Comparison of ENCODE assay signal across 8 cellular contexts in the genomic region with DNA sequence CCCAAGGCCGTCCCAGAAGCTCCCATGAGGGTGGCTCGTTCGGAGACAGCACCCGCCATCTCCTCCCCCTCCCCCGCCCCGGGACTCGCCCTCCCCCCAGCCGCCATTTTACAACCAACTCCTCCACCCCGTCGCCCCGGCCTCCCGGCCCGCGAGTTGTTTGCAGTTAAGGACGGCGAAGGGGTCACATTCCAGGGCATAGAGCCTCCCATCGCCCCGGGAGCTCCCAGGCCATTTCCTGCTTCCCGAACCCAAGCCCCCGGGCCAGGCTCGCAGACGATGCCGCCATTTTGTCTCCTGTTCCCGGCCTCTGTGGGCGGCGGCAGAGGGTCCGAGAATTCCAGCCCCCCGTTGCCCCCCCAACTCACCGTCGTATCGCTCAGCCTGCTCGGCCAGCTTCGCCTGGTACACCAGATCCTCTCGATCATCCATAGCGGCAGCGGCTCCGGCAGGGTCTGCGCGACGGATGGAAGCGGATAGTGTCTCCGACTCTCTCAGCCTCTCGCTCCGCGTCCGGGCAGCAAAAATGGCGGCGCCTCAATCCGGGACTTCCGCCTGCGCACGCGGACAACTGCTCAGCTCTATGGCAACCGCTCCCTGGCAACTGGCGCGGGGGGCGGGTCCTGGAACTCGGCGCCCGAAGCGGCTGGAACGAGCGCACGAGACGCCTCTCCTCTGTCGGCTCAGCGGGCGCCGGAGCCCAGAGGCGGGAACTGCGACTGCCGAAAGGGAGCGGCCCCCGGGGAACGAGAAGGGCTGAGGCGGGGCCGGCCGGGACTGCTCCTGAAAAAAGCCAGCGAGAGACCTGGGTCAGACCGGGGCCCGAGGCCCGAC. TPM values are rescaled to one million over a fixed set of nuclear protein-coding genes. Genes with fewer than 3 reads are reported as not detected.
A peak's percentile ranks its signal among the peaks of the same experiment; 100 is the strongest.
DNase-seq lines count a peak whose midpoint lies in the region; ATAC-seq, FAIRE-seq and TF ChIP-seq lines count a peak whose summit lies in the region.

A gene (minus strand): TSS at position 544 of the 834 bp plus-strand sequence. CDS start 112 bp downstream, at position 432.

- H3K4me3 ChIP-seq in OCI-LY3 (ENCODE audit: low read length) (peak within 1 kb of the TSS; percentile 100), endothelial cell of umbilical vein (replicated peaks in 1 of 3; ENCODE audit: insufficient read depth in 1 of 3, low read depth in 1 of 3, low read length in 3 of 3) (peak within 1 kb of the TSS; percentile 53 to 99 (median 77))

- H3K4me2 ChIP-seq in OCI-LY3 (ENCODE audit: low read length) (peak within 1 kb of the TSS; percentile 98), endothelial cell of umbilical vein (ENCODE audit: insufficient read depth, low read length) (peak within 1 kb of the TSS; percentile 100)

- no peak for TF ChIP-seq CTCF in Calu3 (IDR thresholded peaks at IDR 0.05; ENCODE audit: unreplicated experiment)
- TF ChIP-seq CTCF in OCI-LY3 (IDR thresholded peaks at IDR 0.05; ENCODE audit: low read depth, low read length): no peak
- no peak for TF ChIP-seq CTCF in endothelial cell of umbilical vein (IDR thresholded peaks at IDR 0.05; ENCODE audit: extremely low read depth in 1 of 2, insufficient read depth in 1 of 2, low read depth in 1 of 2, low read length in 2 of 2)

- H4K20me1 ChIP-seq in OCI-LY3 (ENCODE audit: insufficient read depth, low read length) (peaks cover 42% of the 10 kb centered on the region), endothelial cell of umbilical vein (replicated peaks; ENCODE audit: control insufficient read depth, extremely low read depth, insufficient read depth, low read length) (peaks cover 13% of the 10 kb centered on the region)

- BruUV-seq in Calu3 (replicated peaks; lab: Mats Ljungman, UMichigan): no TSS peak
- BruUV-seq in endothelial cell of umbilical vein (replicated peaks; lab: Mats Ljungman, UMichigan): no TSS peak

- peak within 1 kb of the TSS; percentile 98 for H3K4me3 Mint-ChIP-seq in Calu3 (ENCODE audit: low read depth, unreplicated experiment)

- peaks cover 28% of the 10 kb centered on the region for H3K36me3 ChIP-seq in OCI-LY3 (replicated peaks; ENCODE audit: low read depth, low read length)
- H3K36me3 ChIP-seq in endothelial cell of umbilical vein (ENCODE audit: control insufficient read depth in 2 of 2, extremely low read depth in 1 of 2, insufficient read depth in 2 of 2, low read length in 2 of 2): no peaks in the 10 kb centered on the region

- H3K4me1 ChIP-seq in OCI-LY3 (ENCODE audit: low read length): peaks cover 11% of the 10 kb centered on the region
- H3K4me1 ChIP-seq in endothelial cell of umbilical vein (ENCODE audit: control insufficient read depth, extremely low read depth, insufficient read depth, low read length): peaks cover 17% of the 10 kb centered on the region

- intact Hi-C loops in Calu3 (cut with micrococcal nuclease; ENCODE audit: unreplicated experiment) (no loop called here), endothelial cell of umbilical vein (cut with micrococcal nuclease) (loop anchor here (1.0 to 2.0 kb wide), 5 partner anchors 13 to 115 kb away; a partner anchor contains a TSS)

- FAIRE-seq in endothelial cell of umbilical vein (lab: Jason Lieb, UNC): peak; percentile 87

- no peaks in the 10 kb centered on the region for H3K27me3 Mint-ChIP-seq in Calu3 (ENCODE audit: unreplicated experiment)

- no peaks in the 10 kb centered on the region for H3K9me3 ChIP-seq in OCI-LY3 (ENCODE audit: insufficient read depth, low read length)
- H3K9me3 ChIP-seq in endothelial cell of umbilical vein (replicated peaks; ENCODE audit: control insufficient read depth, insufficient read depth, low read length): no peaks in the 10 kb centered on the region

- no peaks in the 10 kb centered on the region for H3K27me3 ChIP-seq in OCI-LY3 (ENCODE audit: low read depth, low read length)
- peaks cover 0 to under 1% of the 10 kb centered on the region in 2 experiments for H3K27me3 ChIP-seq in endothelial cell of umbilical vein (ENCODE audit: control insufficient read depth in 2 of 2, insufficient read depth in 2 of 2, low read length in 2 of 2)

- ATAC-seq in GM21515 (IDR thresholded peaks at IDR 0.05; ENCODE audit: unreplicated experiment): peak; percentile 85

- POLR2A ChIA-PET in endothelial cell of umbilical vein (lab: Charles Lee): interaction anchor here (0.5 to 1.1 kb wide), 2 partner anchors 34 to 51 kb away, joined by 3 to 5 read pairs; no protein-coding TSS in a partner anchor

- H3K4me1 Mint-ChIP-seq in Calu3 (ENCODE audit: low read depth, unreplicated experiment): peaks cover 12% of the 10 kb centered on the region

- H3K36me3 Mint-ChIP-seq in Calu3 (ENCODE audit: insufficient read depth, unreplicated experiment): peaks cover 41% of the 10 kb centered on the region

- H3K79me2 ChIP-seq in OCI-LY3 (ENCODE audit: low read length): peaks cover 51% of the 10 kb centered on the region
- peaks cover 51% of the 10 kb centered on the region for H3K79me2 ChIP-seq in endothelial cell of umbilical vein (ENCODE audit: control insufficient read depth, insufficient read depth, low read length)

- H3K9me1 ChIP-seq in endothelial cell of umbilical vein (replicated peaks; ENCODE audit: control insufficient read depth, extremely low read depth, insufficient read depth, low read length): no peaks in the 10 kb centered on the region

- peak within 1 kb of the TSS; percentile 84 for H3K27ac ChIP-seq in OCI-LY3 (ENCODE audit: low read length)
- H3K27ac ChIP-seq in endothelial cell of umbilical vein (ENCODE audit: insufficient read depth, low read depth, low read length): peak within 1 kb of the TSS; percentile 86

- peak within 1 kb of the TSS; percentile 100 for H3K27ac Mint-ChIP-seq in Calu3 (ENCODE audit: unreplicated experiment)

- peak within 1 kb of the TSS; percentile 19; the same call in 1 of the 2 replicates for H2AFZ ChIP-seq in OCI-LY3 (ENCODE audit: low read depth, low read length)
- peak within 1 kb of the TSS; percentile 90 for H2AFZ ChIP-seq in endothelial cell of umbilical vein (ENCODE audit: low read depth, low read length)

- CTCF ChIA-PET in Calu3 (lab: Charles Lee) (interaction anchor here (0.6 to 0.7 kb wide), 3 partner anchors 34 to 139 kb away, joined by 4 to 5 read pairs (median 4); no protein-coding TSS in a partner anchor), endothelial cell of umbilical vein (lab: Charles Lee) (interaction anchor here (0.6 to 2.4 kb wide), 4 partner anchors 18 to 116 kb away, joined by 4 to 13 read pairs (median 8); a partner anchor contains a TSS)

- TF ChIP-seq POLR2A in endothelial cell of umbilical vein (IDR thresholded peaks at IDR 0.05; ENCODE audit: low read depth, low read length): peak; percentile 91

- no peaks in the 10 kb centered on the region for H3K9me3 Mint-ChIP-seq in Calu3 (ENCODE audit: low read depth, unreplicated experiment)

- dilution Hi-C loops in endothelial cell of umbilical vein (cut with MboI; ENCODE audit: extremely low pct_ligation_motif_present, low sequenced_read_pairs): no loop called here

- H3K9ac ChIP-seq in OCI-LY3 (ENCODE audit: low read length): peak within 1 kb of the TSS; percentile 76
- peak within 1 kb of the TSS; percentile 93 for H3K9ac ChIP-seq in endothelial cell of umbilical vein (replicated peaks; ENCODE audit: extremely low read depth, insufficient read depth, low read length)

- DNase-seq in Calu3 (peak; percentile 94), HuH-7 (ENCODE audit: low spot score) (peak; percentile 76), activated T-cell treated with anti-CD3 and anti-CD28 coated beads for 1 hour (ENCODE audit: low read depth) (peak; percentile 93), endothelial cell of umbilical vein (ENCODE audit: low read depth, low spot score) (peak; percentile 96), middle frontal gyrus (ENCODE audit: extremely low spot score, low spot score) (peak; percentile 89)
- peak; percentile 97 to 98 for DNase-seq in stimulated activated CD8-positive, alpha-beta memory T cell treated with anti-CD3 and anti-CD28 coated beads, Interleukin-2, amount 100 ng/mL, for 48 hours (ENCODE audit: low read depth in 2 of 2)

TF ChIP-seq in endothelial cell of umbilical vein, 7 proteins besides CTCF, POLR2A, EP300 and RAD21:
- TF ChIP-seq POLR2AphosphoS5 (IDR thresholded peaks at IDR 0.05; ENCODE audit: insufficient read depth, low read depth, low read length) (peak; percentile 94), GATA2 (IDR thresholded peaks at IDR 0.05; ENCODE audit: insufficient read depth, insufficient read length, low read depth, low read length) (no peak), EZH2 (IDR thresholded peaks at IDR 0.05; ENCODE audit: borderline replicate concordance, low read depth, low read length, severe bottlenecking) (no peak), MYC (IDR thresholded peaks at IDR 0.05; ENCODE audit: low read depth, low read length) (no peak), JUN (IDR thresholded peaks at IDR 0.05; ENCODE audit: borderline replicate concordance, insufficient read depth, insufficient read length, low read depth) (no peak), FOS (IDR thresholded peaks at IDR 0.05; ENCODE audit: borderline replicate concordance, insufficient read depth, low read length) (no peak)
- TF ChIP-seq, protein P1, sequence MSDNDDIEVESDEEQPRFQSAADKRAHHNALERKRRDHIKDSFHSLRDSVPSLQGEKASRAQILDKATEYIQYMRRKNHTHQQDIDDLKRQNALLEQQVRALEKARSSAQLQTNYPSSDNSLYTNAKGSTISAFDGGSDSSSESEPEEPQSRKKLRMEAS (IDR thresholded peaks at IDR 0.05; ENCODE audit: insufficient read depth, insufficient read length): peak; percentile 58
TF ChIP-seq in endothelial cell of umbilical vein: peak in this region for 2.

RNA-seq across cellular contexts. Expression of the gene that starts here (rescaled TPM):
- total RNA-seq in Calu3 (2022): 466 and 504 TPM in 2 replicates
- 819 and 848 TPM in 2 replicates for total RNA-seq in endothelial cell of umbilical vein
- polyA plus RNA-seq in endothelial cell of umbilical vein: 325 and 396 TPM in 2 replicates
- 840 and 857 TPM in 2 replicates for polyA plus RNA-seq in endothelial cell of umbilical vein (2011; cell fraction: cytosol; rRNA removed)
- 329 and 517 TPM in 2 replicates for polyA plus RNA-seq in endothelial cell of umbilical vein (2011; cell fraction: nucleus; rRNA removed)
- polyA plus RNA-seq in endothelial cell of umbilical vein (2012): 907 and 1,093 TPM in 2 replicates
- polyA minus RNA-seq in endothelial cell of umbilical vein: 387 and 461 TPM in 2 replicates
- 487 TPM for polyA minus RNA-seq in endothelial cell of umbilical vein (2011; cell fraction: cytosol; rRNA and poly(A)+ RNA removed)
- 155 and 169 TPM in 2 replicates for polyA minus RNA-seq in endothelial cell of umbilical vein (2011; cell fraction: nucleus; rRNA and poly(A)+ RNA removed)

Comparison
In these comparisons a context has a peak if more than half of its experiments do, and no peak if none do; other contexts are left out.
1. Peak in every context shown above with its lines: DNase-seq, ATAC-seq, H3K4me3 ChIP-seq and H3K27ac ChIP-seq.